Comparison of ENCODE assay signal across 15 cellular contexts in genomic region chr6:43706788-43707187, GRCh38. TPM values are rescaled to one million over a fixed set of nuclear protein-coding genes. Genes with fewer than 3 reads are reported as not detected.
A peak's percentile ranks its signal among the peaks of the same experiment; 100 is the strongest.
DNase-seq lines count a peak whose midpoint lies in the region; ATAC-seq, FAIRE-seq and TF ChIP-seq lines count a peak whose summit lies in the region.
"Had no signal": no experiment of that assay in that cellular context is flagged by ENCODE, and none has a peak within 500 bp of the region (broad histone marks: within the 10 kb centered on the region; RNA-seq: fewer than 3 reads in every experiment).

No MANE protein-coding gene starts in this region.

- no peak overlapping the region for H3K56ac ChIP-seq in H1 (replicated peaks; ENCODE audit: insufficient read length, low read depth, low read length)

- DNase-seq in H4 (ENCODE audit: low spot score) (peak; percentile 83), NCI-H69 (lab: John Stamatoyannopoulos, UW) (peak; percentile 61), H1 (ENCODE audit: low read depth in 1 of 2, low spot score in 2 of 2) (no peak), osteocyte (ENCODE audit: extremely low spot score, unreplicated experiment) (no peak), LoVo (ENCODE audit: low spot score) (no peak), NCI-H1417 (lab: John Stamatoyannopoulos, UW) (no peak), breast epithelium (ENCODE audit: low spot score in 2 of 2) (no peak)
- DNase-seq: activated gamma-delta T cell, Caco-2, cerebellar nuclear complex, Kasumi-1, right cardiac atrium, substantia nigra, T-cell had no signal

- H3K36me3 ChIP-seq in H1 (ENCODE audit: control insufficient read depth in 2 of 4, insufficient read depth in 4 of 4, low read length in 3 of 4) (no peaks in the 10 kb centered on the region), breast epithelium (no peaks in the 10 kb centered on the region)

- no peak for TF ChIP-seq RAD21 in H1 (IDR thresholded peaks at IDR 0.05 in 1 of 2, conservative IDR thresholded peaks at IDR 0.05 in 1 of 2; ENCODE audit: low read depth in 2 of 2, low read length in 2 of 2)

- no peak for TF ChIP-seq EP300 in H1 (IDR thresholded peaks at IDR 0.05; ENCODE audit: borderline replicate concordance in 1 of 2, low read depth in 2 of 2, low read length in 2 of 2)

- no peak overlapping the region for H2BK12ac ChIP-seq in H1 (ENCODE audit: low read depth, low read length)

- H3K9ac ChIP-seq in H1 (replicated peaks in 1 of 4; ENCODE audit: extremely low read depth in 1 of 4, low read depth in 3 of 4, low read length in 3 of 4): no peak overlapping the region

- H4K8ac ChIP-seq in H1 (ENCODE audit: extremely low read depth, insufficient read depth, low read length): no peak overlapping the region

- no peak overlapping the region for H2BK5ac ChIP-seq in H1 (ENCODE audit: low read depth, low read length)

- 0 out of 2 replicates have a peak overlapping the region, but pooled peaks have one; percentile 53 for H2BK15ac ChIP-seq in H1 (ENCODE audit: low read length)

- no peak for TF ChIP-seq POLR2A in H1 (IDR thresholded peaks at IDR 0.05; ENCODE audit: control extremely low read depth in 1 of 2, low read depth in 2 of 2, low read length in 2 of 2)
- no peak for TF ChIP-seq POLR2A in breast epithelium (IDR thresholded peaks at IDR 0.05)

- H3K18ac ChIP-seq in H1 (ENCODE audit: extremely low read depth, low read length): no peak overlapping the region

- H3K23me2 ChIP-seq in H1 (ENCODE audit: low read depth, low read length): peaks cover 7% of the 10 kb centered on the region; the same call in 1 of the 2 replicates

- H3K27me3 Mint-ChIP-seq in osteocyte (ENCODE audit: unreplicated experiment): no peaks in the 10 kb centered on the region

- CTCF ChIA-PET in H1 (lab: Charles Lee; ENCODE audit: partially characterized antibody): interaction anchor here (0.8 to 1.0 kb wide), 3 partner anchors 17 to 49 kb away, joined by 3 read pairs; no protein-coding TSS in a partner anchor

- no peak for FAIRE-seq in H1 (lab: Jason Lieb, UNC)

- H3K4me1 ChIP-seq in H1 (replicated peaks in 1 of 4; ENCODE audit: control insufficient read depth in 3 of 4, insufficient read depth in 4 of 4, low read length in 3 of 4) (peaks cover 15 to 30% (median 18%) of the 10 kb centered on the region in 4 experiments), breast epithelium (peaks cover 6 to 8% of the 10 kb centered on the region in 2 donors)

- 0 out of 2 replicates have a peak overlapping the region, but pooled peaks have one; percentile 28 for H2AK5ac ChIP-seq in H1 (ENCODE audit: low read depth, low read length)

- H3K4me1 Mint-ChIP-seq in osteocyte (ENCODE audit: unreplicated experiment): peaks cover 88% of the 10 kb centered on the region

- H3K4ac ChIP-seq in H1 (replicated peaks; ENCODE audit: insufficient read length, low read depth, low read length): no peak overlapping the region

- no peaks in the 10 kb centered on the region for H3K79me2 ChIP-seq in H1 (ENCODE audit: control insufficient read depth in 1 of 2, insufficient read depth in 2 of 2, low read length in 2 of 2)

- ATAC-seq in GM19463 (IDR thresholded peaks at IDR 0.05; ENCODE audit: unreplicated experiment): no peak
- ATAC-seq: T-cell had no signal

- no peak overlapping the region for H4K91ac ChIP-seq in H1 (replicated peaks; ENCODE audit: insufficient read length, low read length)

- intact Hi-C loops in breast epithelium (cut with DNase I; ENCODE audit: low total_unique reads): no loop called here

- POLR2A ChIA-PET in H1 (lab: Charles Lee; ENCODE audit: partially characterized antibody): interaction anchor here (1.6 to 2.8 kb wide), 2 partner anchors 19 to 63 kb away, joined by 5 to 14 read pairs; partner anchors contain the start of genes MRPS18A and VEGFA

- H4K5ac ChIP-seq in H1 (ENCODE audit: insufficient read length, low read depth, low read length): no peak overlapping the region

- no peaks in the 10 kb centered on the region for H4K20me1 ChIP-seq in H1 (replicated peaks in 1 of 2; ENCODE audit: control insufficient read depth in 1 of 2, insufficient read depth in 2 of 2, low read length in 2 of 2)

- H3K14ac ChIP-seq in H1 (ENCODE audit: insufficient read length): no peak overlapping the region

- no peaks in the 10 kb centered on the region for H3K79me1 ChIP-seq in H1 (ENCODE audit: low read depth, low read length)

- H3K4me2 ChIP-seq in H1 (ENCODE audit: insufficient read depth in 1 of 2, low read depth in 2 of 2, low read length in 2 of 2): no peak overlapping the region

- 80% methylated on average over 8 of the region's 8 CpGs; no CpG with 5 or more reads in 1 of the 2 experiments for WGBS in H1 (ENCODE audit: extremely low coverage in 1 of 2, insufficient coverage in 1 of 2, insufficient read length in 1 of 2, insufficient replicate concordance in 2 of 2, low coverage in 1 of 2, low lambda C conversion rate in 2 of 2, missing lambda C conversion rate in 1 of 2), 2 experiments

- TF ChIP-seq CTCF in H1 (IDR thresholded peaks at IDR 0.05; ENCODE audit: control extremely low read depth in 1 of 3, insufficient read depth in 1 of 3, low read depth in 1 of 3, low read length in 3 of 3) (no peak), osteocyte (IDR thresholded peaks at IDR 0.05) (no peak), breast epithelium (IDR thresholded peaks at IDR 0.05) (no peak)

- H3K36me3 Mint-ChIP-seq in osteocyte (ENCODE audit: unreplicated experiment): no peaks in the 10 kb centered on the region
- H3K36me3 Mint-ChIP-seq: T-cell had no signal

- no peak overlapping the region for H3K27ac ChIP-seq in H1 (ENCODE audit: low read depth, low read length)
- H3K27ac ChIP-seq in breast epithelium: peak overlapping the region in 1 of 2 donors; percentile 67

- H3K27me3 ChIP-seq in H1 (replicated peaks in 1 of 4; ENCODE audit: control insufficient read depth in 3 of 4, extremely low read depth in 1 of 4, insufficient read depth in 3 of 4, low read length in 3 of 4) (no peaks in the 10 kb centered on the region), breast epithelium (no peaks in the 10 kb centered on the region)

- H3K23ac ChIP-seq in H1 (ENCODE audit: insufficient read length): no peak overlapping the region

- H3K4me3 ChIP-seq in H1 (ENCODE audit: extremely low read depth in 1 of 4, insufficient read depth in 2 of 4, low read depth in 3 of 4, low read length in 4 of 4) (no peak overlapping the region), breast epithelium (no peak overlapping the region)

- H2BK120ac ChIP-seq in H1 (replicated peaks; ENCODE audit: low read depth, low read length): no peak overlapping the region

- no peaks in the 10 kb centered on the region for H3K9me3 Mint-ChIP-seq in osteocyte (ENCODE audit: unreplicated experiment)
- H3K9me3 Mint-ChIP-seq: T-cell had no signal

- no peak overlapping the region for H2BK20ac ChIP-seq in H1 (ENCODE audit: low read length)

- H2AFZ ChIP-seq in H1 (ENCODE audit: low read length): no peak overlapping the region

- H3K4me3 Mint-ChIP-seq in osteocyte (ENCODE audit: unreplicated experiment): no peak overlapping the region
- H3K4me3 Mint-ChIP-seq: T-cell had no signal

- H3K9me3 ChIP-seq in H1 (ENCODE audit: insufficient read depth in 2 of 2, low read depth in 1 of 2, low read length in 1 of 2) (no peaks in the 10 kb centered on the region), breast epithelium (no peaks in the 10 kb centered on the region)
- H3K9me3 ChIP-seq: Caco-2 had no signal

- H3K27ac Mint-ChIP-seq in osteocyte (ENCODE audit: unreplicated experiment): peak overlapping the region; percentile 74
- H3K27ac Mint-ChIP-seq: T-cell had no signal

TF ChIP-seq in H1, 55 proteins besides CTCF, POLR2A, EP300 and RAD21:
- TF ChIP-seq HDAC6 (IDR thresholded peaks at IDR 0.05; ENCODE audit: low read depth, low read length) (no peak), MAFK (IDR thresholded peaks at IDR 0.05; ENCODE audit: low read depth, low read length) (no peak), SAP30 (IDR thresholded peaks at IDR 0.05; ENCODE audit: insufficient read depth, insufficient replicate concordance, low read length) (no peak), TBP (IDR thresholded peaks at IDR 0.05; ENCODE audit: low read depth, low read length) (no peak), ZNF274 (IDR thresholded peaks at IDR 0.05; ENCODE audit: borderline replicate concordance, extremely low read depth, low read length) (no peak), TCF12 (IDR thresholded peaks at IDR 0.05; ENCODE audit: low read depth, low read length) (no peak), SP1 (IDR thresholded peaks at IDR 0.05; ENCODE audit: low read depth, low read length) (no peak), KDM5A (IDR thresholded peaks at IDR 0.05; ENCODE audit: low read length) (no peak), SP4 (IDR thresholded peaks at IDR 0.05; ENCODE audit: low read length) (no peak), BCL11A (IDR thresholded peaks at IDR 0.05; ENCODE audit: low read depth in 2 of 2, low read length in 2 of 2) (no peak), RXRA (IDR thresholded peaks at IDR 0.05; ENCODE audit: insufficient read depth, low read depth, low read length) (no peak)
- TF ChIP-seq, protein P1, sequence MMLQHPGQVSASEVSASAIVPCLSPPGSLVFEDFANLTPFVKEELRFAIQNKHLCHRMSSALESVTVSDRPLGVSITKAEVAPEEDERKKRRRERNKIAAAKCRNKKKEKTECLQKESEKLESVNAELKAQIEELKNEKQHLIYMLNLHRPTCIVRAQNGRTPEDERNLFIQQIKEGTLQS (IDR thresholded peaks at IDR 0.05; ENCODE audit: insufficient read depth, low read depth, low read length): no peak

RNA-seq across cellular contexts. Expression of gene MRPS18A, which starts 19.2 kb away (rescaled TPM):
- 73.4 and 84.5 TPM in 2 replicates for total RNA-seq in H4 (2014; rRNA removed; shearing (Covaris generic))
- 48.3 and 52.1 TPM in 2 replicates for total RNA-seq in H1 (2021; fragmentation: NEBNext Ultra II Directional; extraction: Animal tissue kit (Norgen Biotek cat#: 25700))
- polyA plus RNA-seq in H1 (2011; rRNA removed): 121 and 129 TPM in 2 replicates
- polyA plus RNA-seq in H1 (2011; cell fraction: cytosol; rRNA removed): 115 TPM
- 95.2 TPM for polyA plus RNA-seq in H1 (2011; cell fraction: nucleus; rRNA removed)
- 70.4 to 84.7 TPM (median 74.9 TPM) in 4 replicates for polyA plus RNA-seq in H1 (2012, experiment 1 of 2)
- 103 TPM for polyA plus RNA-seq in H1 (2012, experiment 2 of 2)
- 61.3 TPM for polyA plus RNA-seq in H1 (2013, experiment 1 of 2)
- polyA plus RNA-seq in H1 (2013, experiment 2 of 2): 58.7 TPM
- 95.6 and 97.8 TPM in 2 replicates for polyA minus RNA-seq in H1 (2011; rRNA and poly(A)+ RNA removed)
- 36.3 TPM for polyA minus RNA-seq in H1 (2011; cell fraction: cytosol; rRNA and poly(A)+ RNA removed)
- polyA minus RNA-seq in H1 (2011; cell fraction: nucleus; rRNA and poly(A)+ RNA removed): 63.1 TPM
- 35.3 and 37.3 TPM in 2 replicates for total RNA-seq in osteocyte
- 10 to 100 TPM; 37.7 to 63.2 (median 40.6) TPM for total RNA-seq in breast epithelium

Comparison
In these comparisons a context has a peak if more than half of its experiments do, and no peak if none do; other contexts are left out.
1. DNase-seq: peak in H4 (single experiment) and NCI-H69 (single experiment); none in H1 (0 of 2), osteocyte (single experiment), LoVo (single experiment), NCI-H1417 (0 of 3) and breast epithelium (0 of 2).